In the genomic region with DNA sequence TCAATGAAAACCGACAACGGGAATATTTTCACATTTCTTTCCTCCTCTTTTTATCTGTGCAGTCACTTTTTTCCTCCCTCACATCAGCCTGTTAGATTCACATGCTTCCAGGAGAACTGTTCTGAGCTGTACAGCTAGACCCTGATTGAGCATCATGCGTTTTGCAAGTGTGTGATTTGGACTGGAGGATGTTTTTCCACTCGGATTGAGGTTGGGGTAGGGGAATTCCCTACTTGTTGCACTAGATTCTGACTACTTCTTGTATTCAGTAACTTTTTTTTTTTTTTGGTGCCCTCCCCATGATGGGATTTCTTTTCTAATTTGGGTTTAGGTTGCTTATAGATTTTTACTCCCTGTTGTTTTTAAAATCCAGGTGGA, we compare ENCODE assay signal across 14 cellular contexts. TPM values are rescaled to one million over a fixed set of nuclear protein-coding genes. Genes with fewer than 3 reads are reported as not detected.
DNase-seq lines count a peak whose midpoint lies in the region; ATAC-seq and TF ChIP-seq lines count a peak whose summit lies in the region.
"Had no signal": no experiment of that assay in that cellular context is flagged by ENCODE, and none has a peak within 500 bp of the region (broad histone marks: within the 10 kb centered on the region; RNA-seq: fewer than 3 reads in every experiment).

No MANE protein-coding gene starts in this region.

- CTCF ChIA-PET in naive thymus-derived CD4-positive, alpha-beta T cell (lab: Charles Lee): interaction anchor here (0.7 to 1.9 kb wide), 3 partner anchors 17 to 18 kb away, joined by 3 to 14 read pairs (median 4); no protein-coding TSS in a partner anchor
- CTCF ChIA-PET in mammary epithelial cell (lab: Charles Lee; ENCODE audit: low non-redundant PET): no interaction called here

- no peak overlapping the region for H3K27ac Mint-ChIP-seq in GM23338
- H3K27ac Mint-ChIP-seq in activated T-helper 17 cell treated with anti-CD3 and anti-CD28 coated beads, Interleukin-2, amount 50 U/mL, for 72 hours: peak overlapping the region; percentile 79
- peak overlapping the region in 2 of 9 donors; percentile 48 to 86 for H3K27ac Mint-ChIP-seq in naive thymus-derived CD4-positive, alpha-beta T cell

- peaks cover 29 to 73% (median 50%) of the 10 kb centered on the region in 11 experiments; a peak in 21 of 22 replicates for H3K36me3 ChIP-seq in BLaER1 treated with 17β-estradiol and CSF1 and Interleukin-3, amounts not matched to agents 10 nM and 100 nM
- H3K36me3 ChIP-seq in GM23338 (ENCODE audit: insufficient read depth): peaks cover 24% of the 10 kb centered on the region
- H3K36me3 ChIP-seq in naive thymus-derived CD4-positive, alpha-beta T cell (ENCODE audit: control insufficient read depth in 2 of 3, insufficient read depth in 3 of 3, low read length in 3 of 3): peaks cover 10 to 43% (median 13%) of the 10 kb centered on the region in 3 experiments
- H3K36me3 ChIP-seq in mammary epithelial cell (ENCODE audit: insufficient read depth, low read length): peaks cover 14% of the 10 kb centered on the region

- no TSS peak for BruUV-seq in mammary epithelial cell (replicated peaks; lab: Mats Ljungman, UMichigan)

- no peaks in the 10 kb centered on the region for H3K9me2 ChIP-seq in GM23338 (ENCODE audit: insufficient read depth)

- H3K9me3 ChIP-seq in BLaER1 treated with 17β-estradiol and CSF1 and Interleukin-3, amounts not matched to agents 10 nM and 100 nM (replicated peaks in 1 of 11): no peaks in the 10 kb centered on the region
- no peaks in the 10 kb centered on the region for H3K9me3 ChIP-seq in naive thymus-derived CD4-positive, alpha-beta T cell (ENCODE audit: control insufficient read depth in 2 of 3, low read length in 3 of 3)
- H3K9me3 ChIP-seq in mammary epithelial cell (replicated peaks; ENCODE audit: insufficient read depth, low read length): no peaks in the 10 kb centered on the region
- H3K9me3 ChIP-seq: left lung, SJCRH30 had no signal

- H4K20me1 ChIP-seq in BLaER1 treated with 17β-estradiol and CSF1 and Interleukin-3, amounts not matched to agents 10 nM and 100 nM: peaks cover 0 to 69% (median 10%) of the 10 kb centered on the region in 11 experiments; a peak in 10 of 22 replicates
- H4K20me1 ChIP-seq in GM23338 (replicated peaks; ENCODE audit: insufficient read depth): peaks cover 52% of the 10 kb centered on the region
- H4K20me1 ChIP-seq in mammary epithelial cell (ENCODE audit: insufficient read depth, low read length): no peaks in the 10 kb centered on the region

- H3K9ac ChIP-seq in BLaER1 treated with 17β-estradiol and CSF1 and Interleukin-3, amounts not matched to agents 10 nM and 100 nM: peak overlapping the region in 7 of 11 experiments; percentile 31 to 86 (median 84); a peak in 12 of 22 replicates
- H3K9ac ChIP-seq in mammary epithelial cell (ENCODE audit: insufficient read depth, low read length): no peak overlapping the region

- 75% methylated on average over 4 of the region's 4 CpGs for WGBS in mammary epithelial cell (ENCODE audit: low coverage, missing lambda C conversion rate)

- peak overlapping the region in 1 of 11 experiments; percentile 26; a peak in 1 of 22 replicates for H3K27ac ChIP-seq in BLaER1 treated with 17β-estradiol and CSF1 and Interleukin-3, amounts not matched to agents 10 nM and 100 nM
- H3K27ac ChIP-seq in GM23338 (ENCODE audit: low read depth) (no peak overlapping the region), mammary epithelial cell (ENCODE audit: insufficient read depth, low read depth, low read length) (no peak overlapping the region)
- no peak overlapping the region for H3K27ac ChIP-seq in naive thymus-derived CD4-positive, alpha-beta T cell (ENCODE audit: low read depth, low read length)
- H3K27ac ChIP-seq: brain microvascular endothelial cell, left lung, SJCRH30 had no signal

- ATAC-seq in GM23338: no peak
- peak; percentile 54 for ATAC-seq in activated T-helper 17 cell treated with anti-CD3 and anti-CD28 coated beads, Interleukin-2, amount 50 U/mL, for 72 hours (replicated peaks)
- no peak for ATAC-seq in naive thymus-derived CD4-positive, alpha-beta T cell
- ATAC-seq: left lung had no signal

- no peak for TF ChIP-seq CTCF in GM23338 (conservative IDR thresholded peaks at IDR 0.05; ENCODE audit: low read depth in 2 of 2)
- TF ChIP-seq CTCF in mammary epithelial cell (conservative IDR thresholded peaks at IDR 0.05 in 1 of 2, IDR thresholded peaks at IDR 0.05 in 1 of 2; ENCODE audit: extremely low read depth in 1 of 2, insufficient read depth in 1 of 2, low read depth in 1 of 2, low read length in 2 of 2): no peak

- peak overlapping the region; percentile 91 to 100 (median 97) for H3K4me2 ChIP-seq in BLaER1 treated with 17β-estradiol and CSF1 and Interleukin-3, amounts not matched to agents 10 nM and 100 nM
- H3K4me2 ChIP-seq in GM23338 (peak overlapping the region; percentile 96), mammary epithelial cell (ENCODE audit: insufficient read depth, low read depth, low read length) (no peak overlapping the region)

- H3K9me3 Mint-ChIP-seq in GM23338: no peaks in the 10 kb centered on the region
- H3K9me3 Mint-ChIP-seq in activated T-helper 17 cell treated with anti-CD3 and anti-CD28 coated beads, Interleukin-2, amount 50 U/mL, for 72 hours: no peaks in the 10 kb centered on the region
- no peaks in the 10 kb centered on the region for H3K9me3 Mint-ChIP-seq in naive thymus-derived CD4-positive, alpha-beta T cell

- peaks cover 48% of the 10 kb centered on the region for H3K4me1 Mint-ChIP-seq in GM23338
- H3K4me1 Mint-ChIP-seq in activated T-helper 17 cell treated with anti-CD3 and anti-CD28 coated beads, Interleukin-2, amount 50 U/mL, for 72 hours: peaks cover 32% of the 10 kb centered on the region
- H3K4me1 Mint-ChIP-seq in naive thymus-derived CD4-positive, alpha-beta T cell: peaks cover 37 to 83% (median 74%) of the 10 kb centered on the region in 7 donors

- peaks cover 32 to 65% (median 52%) of the 10 kb centered on the region in 10 experiments for H3K4me1 ChIP-seq in BLaER1 treated with 17β-estradiol and CSF1 and Interleukin-3, amounts not matched to agents 10 nM and 100 nM
- peaks cover 32% of the 10 kb centered on the region for H3K4me1 ChIP-seq in GM23338 (ENCODE audit: insufficient read depth)
- peaks cover 13 to 35% of the 10 kb centered on the region in 2 donors for H3K4me1 ChIP-seq in naive thymus-derived CD4-positive, alpha-beta T cell (ENCODE audit: control insufficient read depth in 2 of 2, insufficient read depth in 2 of 2, low read length in 2 of 2)
- peaks cover 28% of the 10 kb centered on the region for H3K4me1 ChIP-seq in mammary epithelial cell (ENCODE audit: insufficient read depth, low read length)

- H3K4me3 Mint-ChIP-seq in GM23338: peak overlapping the region; percentile 81
- H3K4me3 Mint-ChIP-seq in activated T-helper 17 cell treated with anti-CD3 and anti-CD28 coated beads, Interleukin-2, amount 50 U/mL, for 72 hours: peak overlapping the region; percentile 88
- peak overlapping the region in 8 of 10 donors; percentile 7 to 95 (median 46) for H3K4me3 Mint-ChIP-seq in naive thymus-derived CD4-positive, alpha-beta T cell

- dilution Hi-C loops in mammary epithelial cell (cut with HindIII; ENCODE audit: low sequenced_read_pairs): loop anchor here (5.0 to 10.0 kb wide), 2 partner anchors 56 to 106 kb away; no protein-coding TSS in a partner anchor

- POLR2A ChIA-PET in naive thymus-derived CD4-positive, alpha-beta T cell (lab: Charles Lee): interaction anchor here (0.6 to 1.1 kb wide), 2 partner anchors 19 to 180 kb away, joined by 3 to 4 read pairs; no protein-coding TSS in a partner anchor

- in situ Hi-C loops in mammary epithelial cell (cut with MboI; ENCODE audit: low sequenced_read_pairs in 2 of 2): loop anchor here in 1 of 2 donors (25.0 kb wide), 1 partner anchor 276 kb away; no protein-coding TSS in a partner anchor

- H3K27me3 Mint-ChIP-seq in GM23338 (ENCODE audit: insufficient read depth, low read depth, poor library complexity): peaks cover 7% of the 10 kb centered on the region
- no peaks in the 10 kb centered on the region for H3K27me3 Mint-ChIP-seq in activated T-helper 17 cell treated with anti-CD3 and anti-CD28 coated beads, Interleukin-2, amount 50 U/mL, for 72 hours
- H3K27me3 Mint-ChIP-seq in naive thymus-derived CD4-positive, alpha-beta T cell: no peaks in the 10 kb centered on the region

- intact Hi-C loops in naive thymus-derived CD4-positive, alpha-beta T cell (cut with micrococcal nuclease): no loop called here
- intact Hi-C loops in mammary epithelial cell (cut with micrococcal nuclease): no loop called here

- H3K79me2 ChIP-seq in GM23338 (replicated peaks; ENCODE audit: insufficient read depth) (peaks cover 42% of the 10 kb centered on the region), mammary epithelial cell (ENCODE audit: insufficient read depth, low read length) (peaks cover 43% of the 10 kb centered on the region)

- peak overlapping the region in 6 of 10 experiments; percentile 1 to 81 (median 76); a peak in 8 of 20 replicates for H3K4me3 ChIP-seq in BLaER1 treated with 17β-estradiol and CSF1 and Interleukin-3, amounts not matched to agents 10 nM and 100 nM
- peak overlapping the region; percentile 86; the same call in 1 of the 2 replicates for H3K4me3 ChIP-seq in GM23338
- no peak overlapping the region for H3K4me3 ChIP-seq in naive thymus-derived CD4-positive, alpha-beta T cell (ENCODE audit: low read length)
- no peak overlapping the region for H3K4me3 ChIP-seq in mammary epithelial cell (replicated peaks in 1 of 3; ENCODE audit: insufficient read depth in 1 of 3, low read depth in 2 of 3, low read length in 3 of 3)
- H3K4me3 ChIP-seq: left lung, SJCRH30 had no signal

- H3K36me3 Mint-ChIP-seq in GM23338 (ENCODE audit: low read depth): peaks cover 56% of the 10 kb centered on the region
- H3K36me3 Mint-ChIP-seq in activated T-helper 17 cell treated with anti-CD3 and anti-CD28 coated beads, Interleukin-2, amount 50 U/mL, for 72 hours (ENCODE audit: low read depth): peaks cover 90% of the 10 kb centered on the region
- peaks cover 17 to 58% (median 47%) of the 10 kb centered on the region in 5 donors for H3K36me3 Mint-ChIP-seq in naive thymus-derived CD4-positive, alpha-beta T cell

- no peaks in the 10 kb centered on the region for H3F3A ChIP-seq in GM23338 (replicated peaks; ENCODE audit: low read depth)

- H3K27me3 ChIP-seq in BLaER1 treated with 17β-estradiol and CSF1 and Interleukin-3, amounts not matched to agents 10 nM and 100 nM: no peaks in the 10 kb centered on the region
- H3K27me3 ChIP-seq in GM23338 (ENCODE audit: insufficient read depth): peaks cover 42% of the 10 kb centered on the region
- H3K27me3 ChIP-seq in naive thymus-derived CD4-positive, alpha-beta T cell (ENCODE audit: control insufficient read depth in 2 of 2, insufficient read depth in 2 of 2, low read length in 2 of 2): no peaks in the 10 kb centered on the region
- no peaks in the 10 kb centered on the region for H3K27me3 ChIP-seq in mammary epithelial cell (ENCODE audit: insufficient read depth, low read length)
- H3K27me3 ChIP-seq: brain microvascular endothelial cell, left lung, SJCRH30 had no signal

- no peak overlapping the region for H2AFZ ChIP-seq in GM23338
- no peak overlapping the region for H2AFZ ChIP-seq in mammary epithelial cell (ENCODE audit: low read depth, low read length)

- no peak for DNase-seq in GM23338 (ENCODE audit: low spot score)
- DNase-seq in naive thymus-derived CD4-positive, alpha-beta T cell: peak in 1 of 9 donors; percentile 21
- no peak for DNase-seq in mammary epithelial cell
- DNase-seq in DMS79 (lab: John Stamatoyannopoulos, UW): no peak
- DNase-seq in activated CD8-positive, alpha-beta memory T cell treated with anti-CD3 and anti-CD28 coated beads, Interleukin-2, amount 50 U/mL, for 48 hours: no peak
- DNase-seq: activated effector memory CD4-positive, alpha-beta T cell treated with anti-CD3 and anti-CD28 coated beads, Interleukin-2, amount 50 U/mL, for 16 hours; brain microvascular endothelial cell; effector CD4-positive, alpha-beta T cell; left lung; NCI-H146; NCI-H226; SJCRH30 had no signal

RNA-seq across cellular contexts. Expression of gene MSI2, which starts 4.8 kb away (rescaled TPM):
- total RNA-seq in GM23338 (2014; rRNA removed; shearing (Covaris generic)): 34.0 and 41.8 TPM in 2 replicates
- polyA plus RNA-seq in GM23338 (2016; fragmentation: Nextera tagmentation; extraction: Ambion mirVana) (18.9 and 19.1 TPM in 2 replicates), mammary epithelial cell (21.9 TPM)
- 100 to 1,000 TPM in 1 of 2 donors, 10 to 100 TPM in 1; 96.3 to 128 TPM for total RNA-seq in activated T-helper 17 cell treated with anti-CD3 and anti-CD28 coated beads, Interleukin-2, amount 50 U/mL, for 72 hours
- total RNA-seq in naive thymus-derived CD4-positive, alpha-beta T cell: 100 to 1,000 TPM; 111 to 169 (median 150) TPM
- 1 to 10 TPM; 3.3 to 6.0 TPM for polyA plus RNA-seq in naive thymus-derived CD4-positive, alpha-beta T cell
- total RNA-seq in mammary epithelial cell: 10 to 100 TPM; 56.5 to 57.0 TPM
- polyA minus RNA-seq in mammary epithelial cell: 109 TPM

Comparison
In these comparisons a context has a peak if more than half of its experiments do, and no peak if none do; other contexts are left out.
1. H3K4me3 ChIP-seq: peak in BLaER1 treated with 17β-estradiol and CSF1 and Interleukin-3, amounts not matched to agents 10 nM and 100 nM (6 of 10) and GM23338 (single experiment); none in naive thymus-derived CD4-positive, alpha-beta T cell (single experiment) and mammary epithelial cell (0 of 3).
2. Peak in every context shown above with its lines, with median percentiles within 50 percentile points of each other: H3K4me3 Mint-ChIP-seq.